In genomic region chr15:70093070-70093469, GRCh38 we compare ENCODE assay signal across 9 cellular contexts. TPM values are rescaled to one million over a fixed set of nuclear protein-coding genes. Genes with fewer than 3 reads are reported as not detected.
A peak's percentile ranks its signal among the peaks of the same experiment; 100 is the strongest.
DNase-seq lines count a peak whose midpoint lies in the region; ATAC-seq and TF ChIP-seq lines count a peak whose summit lies in the region.
"Had no signal": no experiment of that assay in that cellular context is flagged by ENCODE, and none has a peak within 500 bp of the region (broad histone marks: within the 10 kb centered on the region; RNA-seq: fewer than 3 reads in every experiment).

No MANE protein-coding gene starts in this region.

- H3K4me3 ChIP-seq in lower lobe of right lung (peak overlapping the region; percentile 88), transverse colon (peak overlapping the region in 2 of 4 donors; percentile 6 to 15)

- WGBS in transverse colon (ENCODE audit: low coverage in 1 of 2), 2 donors, result 23 to 33% methylated on average over 2 to 3 of the region's 3 CpGs

- H3K36me3 ChIP-seq in lower lobe of right lung (peaks cover 30% of the 10 kb centered on the region), transverse colon (no peaks in the 10 kb centered on the region)

- no peak for ATAC-seq in activated T-cell treated with anti-CD3 and anti-CD28 coated beads, Interleukin-2, amount 50 U/mL, for 4 hours
- ATAC-seq in lower lobe of right lung, result no peak
- ATAC-seq in HG03378 (IDR thresholded peaks at IDR 0.05; ENCODE audit: unreplicated experiment), result no peak
- no peak for ATAC-seq in HG03196 (IDR thresholded peaks at IDR 0.05; ENCODE audit: unreplicated experiment)
- ATAC-seq in HG02588 (IDR thresholded peaks at IDR 0.05; ENCODE audit: unreplicated experiment), result no peak

- TF ChIP-seq EP300 in transverse colon (IDR thresholded peaks at IDR 0.05; ENCODE audit: low read depth), result no peak

- H3K36me3 Mint-ChIP-seq in activated naive CD4-positive, alpha-beta T cell treated with anti-CD3 and anti-CD28 coated beads, Interleukin-2, amount 10 ng/mL, durations not matched to agents 7 days and 5 days, result peaks cover 59% of the 10 kb centered on the region
- peaks cover 48% of the 10 kb centered on the region for H3K36me3 Mint-ChIP-seq in activated T-cell treated with anti-CD3 and anti-CD28 coated beads, Interleukin-2, amount 50 U/mL, for 4 hours (ENCODE audit: insufficient read depth)

- intact Hi-C loops in lower lobe of right lung (cut with DNase I), result no loop called here
- intact Hi-C loops in transverse colon (cut with DNase I; ENCODE audit: low total_unique reads), result loop anchor here (10.0 kb wide), 1 partner anchor 172 kb away; no protein-coding TSS in a partner anchor

- peak overlapping the region; percentile 30 for H3K4me3 Mint-ChIP-seq in activated naive CD4-positive, alpha-beta T cell treated with anti-CD3 and anti-CD28 coated beads, Interleukin-2, amount 10 ng/mL, durations not matched to agents 7 days and 5 days
- peak overlapping the region; percentile 72 for H3K4me3 Mint-ChIP-seq in activated T-cell treated with anti-CD3 and anti-CD28 coated beads, Interleukin-2, amount 50 U/mL, for 4 hours

- H3K9me3 Mint-ChIP-seq in activated naive CD4-positive, alpha-beta T cell treated with anti-CD3 and anti-CD28 coated beads, Interleukin-2, amount 10 ng/mL, durations not matched to agents 7 days and 5 days, result no peaks in the 10 kb centered on the region
- no peaks in the 10 kb centered on the region for H3K9me3 Mint-ChIP-seq in activated T-cell treated with anti-CD3 and anti-CD28 coated beads, Interleukin-2, amount 50 U/mL, for 4 hours

- CTCF ChIA-PET in activated naive CD4-positive, alpha-beta T cell treated with anti-CD3 and anti-CD28 coated beads, Interleukin-2, amount 10 ng/mL, durations not matched to agents 7 days and 5 days (lab: Charles Lee), result interaction anchor here (1.6 kb wide), 1 partner anchor 17 kb away, joined by 4 read pairs; no protein-coding TSS in a partner anchor

- no peak for DNase-seq in activated naive CD4-positive, alpha-beta T cell treated with anti-CD3 and anti-CD28 coated beads, Interleukin-2, amount 10 ng/mL, durations not matched to agents 7 days and 5 days
- no peak for DNase-seq in activated naive CD4-positive, alpha-beta T cell treated with anti-CD3 and anti-CD28 coated beads, Interleukin-2, amount 50 U/mL, for 16 hours
- no peak for DNase-seq in activated T-cell treated with anti-CD3 and anti-CD28 coated beads, Interleukin-2, amount 50 U/mL, for 4 hours
- no peak for DNase-seq in lower lobe of right lung
- DNase-seq in transverse colon, result no peak
- DNase-seq: stimulated activated CD4-positive, alpha-beta T cell treated with anti-CD3 and anti-CD28 coated beads, Interleukin-1b, Interleukin-23, amount 100 ng/mL, for 48 hours had no signal

- peaks cover 79% of the 10 kb centered on the region for H3K4me1 ChIP-seq in lower lobe of right lung
- peaks cover 60 to 78% (median 73%) of the 10 kb centered on the region in 4 donors for H3K4me1 ChIP-seq in transverse colon

- in situ Hi-C loops in transverse colon (cut with MboI; ENCODE audit: low pct_ligation_motif_present in 1 of 4, low pct_unique_long_range_greater_than_20kb in 1 of 4, low sequenced_read_pairs in 3 of 4), result no loop called here

- H3K27me3 ChIP-seq in lower lobe of right lung (ENCODE audit: low read depth), result no peaks in the 10 kb centered on the region
- H3K27me3 ChIP-seq in transverse colon, result no peaks in the 10 kb centered on the region

- no peak overlapping the region for H3K27ac ChIP-seq in lower lobe of right lung
- peak overlapping the region; percentile 95 to 97 (median 96) for H3K27ac ChIP-seq in transverse colon

- no peaks in the 10 kb centered on the region for H3K27me3 Mint-ChIP-seq in activated naive CD4-positive, alpha-beta T cell treated with anti-CD3 and anti-CD28 coated beads, Interleukin-2, amount 10 ng/mL, durations not matched to agents 7 days and 5 days
- H3K27me3 Mint-ChIP-seq in activated T-cell treated with anti-CD3 and anti-CD28 coated beads, Interleukin-2, amount 50 U/mL, for 4 hours (ENCODE audit: low read depth), result no peaks in the 10 kb centered on the region

- TF ChIP-seq POLR2A in transverse colon (IDR thresholded peaks at IDR 0.05), result no peak

- H3K27ac Mint-ChIP-seq in activated naive CD4-positive, alpha-beta T cell treated with anti-CD3 and anti-CD28 coated beads, Interleukin-2, amount 10 ng/mL, durations not matched to agents 7 days and 5 days, result no peak overlapping the region

- H3K9me3 ChIP-seq in lower lobe of right lung, result no peaks in the 10 kb centered on the region
- no peaks in the 10 kb centered on the region for H3K9me3 ChIP-seq in transverse colon

- H3K4me1 Mint-ChIP-seq in activated naive CD4-positive, alpha-beta T cell treated with anti-CD3 and anti-CD28 coated beads, Interleukin-2, amount 10 ng/mL, durations not matched to agents 7 days and 5 days, result peaks cover 56% of the 10 kb centered on the region
- H3K4me1 Mint-ChIP-seq in activated T-cell treated with anti-CD3 and anti-CD28 coated beads, Interleukin-2, amount 50 U/mL, for 4 hours (ENCODE audit: low read depth), result peaks cover 63% of the 10 kb centered on the region

- no peak for TF ChIP-seq CTCF in lower lobe of right lung (IDR thresholded peaks at IDR 0.05)
- no peak for TF ChIP-seq CTCF in transverse colon (IDR thresholded peaks at IDR 0.05)

RNA-seq across cellular contexts. Expression of gene TLE3, which starts 4.6 kb away (rescaled TPM):
- total RNA-seq in activated T-cell treated with anti-CD3 and anti-CD28 coated beads, Interleukin-2, amount 50 U/mL, for 4 hours, result 100 to 1,000 TPM; 115 to 153 (median 139) TPM
- 63.7 TPM for total RNA-seq in lower lobe of right lung
- 100 to 1,000 TPM in 2 of 4 donors, 10 to 100 TPM in 2; 49.8 to 223 (median 114) TPM for total RNA-seq in transverse colon
